ENCODE assay signal across 8 cellular contexts in the genomic region with DNA sequence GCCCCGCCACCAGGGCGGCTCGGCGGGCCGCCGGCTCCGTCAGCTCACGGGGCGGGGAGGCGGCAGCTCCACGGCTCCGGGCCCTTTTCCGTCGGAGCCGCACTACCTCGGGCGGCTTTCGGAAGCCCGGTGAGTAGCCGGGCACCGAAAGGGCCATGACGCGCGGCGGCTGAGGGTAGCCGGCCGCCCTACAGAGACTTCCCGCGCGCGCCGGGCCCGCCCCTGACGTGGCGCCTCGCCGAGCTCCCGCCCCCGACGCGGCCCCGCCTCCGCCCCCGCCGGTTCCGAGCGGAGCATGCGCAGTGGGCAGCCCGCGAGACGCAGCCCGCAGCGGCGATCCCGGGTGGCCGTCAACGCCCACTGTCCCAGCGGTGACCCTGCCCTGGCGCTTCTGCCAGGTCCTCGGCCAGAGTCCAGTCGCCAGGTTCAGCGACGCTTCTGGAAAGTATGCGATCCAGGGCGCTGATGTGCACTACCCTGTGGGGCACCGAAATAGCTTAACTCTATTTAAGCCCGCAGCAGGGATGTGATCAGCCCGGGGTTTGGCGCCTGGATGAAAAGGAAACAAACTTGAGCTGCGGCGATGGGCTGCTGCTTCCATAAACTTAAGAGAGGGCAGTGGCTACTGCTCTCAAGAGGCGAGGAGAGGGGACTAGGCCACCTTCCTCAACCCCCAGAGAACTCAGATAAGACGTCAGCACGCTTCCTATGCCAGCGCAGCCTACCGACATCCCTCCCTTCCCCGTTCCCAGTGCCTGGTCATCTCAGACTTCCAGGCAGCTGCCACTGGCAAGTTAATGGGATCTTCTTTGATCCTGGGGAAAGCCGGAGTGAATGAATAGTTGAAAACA. TPM values are rescaled to one million over a fixed set of nuclear protein-coding genes. Genes with fewer than 3 reads are reported as not detected.
DNase-seq lines count a peak whose midpoint lies in the region; ATAC-seq and TF ChIP-seq lines count a peak whose summit lies in the region.

A gene with protein sequence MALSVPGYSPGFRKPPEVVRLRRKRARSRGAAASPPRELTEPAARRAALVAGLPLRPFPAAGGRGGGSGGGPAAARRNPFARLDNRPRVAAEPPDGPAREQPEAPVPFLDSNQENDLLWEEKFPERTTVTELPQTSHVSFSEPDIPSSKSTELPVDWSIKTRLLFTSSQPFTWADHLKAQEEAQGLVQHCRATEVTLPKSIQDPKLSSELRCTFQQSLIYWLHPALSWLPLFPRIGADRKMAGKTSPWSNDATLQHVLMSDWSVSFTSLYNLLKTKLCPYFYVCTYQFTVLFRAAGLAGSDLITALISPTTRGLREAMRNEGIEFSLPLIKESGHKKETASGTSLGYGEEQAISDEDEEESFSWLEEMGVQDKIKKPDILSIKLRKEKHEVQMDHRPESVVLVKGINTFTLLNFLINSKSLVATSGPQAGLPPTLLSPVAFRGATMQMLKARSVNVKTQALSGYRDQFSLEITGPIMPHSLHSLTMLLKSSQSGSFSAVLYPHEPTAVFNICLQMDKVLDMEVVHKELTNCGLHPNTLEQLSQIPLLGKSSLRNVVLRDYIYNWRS (minus strand): TSS at position 200 of the 851 bp plus-strand sequence. CDS start 43 bp downstream, at position 157.

- H3K36me3 Mint-ChIP-seq in H9 (ENCODE audit: insufficient read depth in 1 of 3, low read depth in 3 of 3) (peaks cover 9 to 29% (median 28%) of the 10 kb centered on the region in 3 experiments; a peak in 6 of 7 replicates), neural progenitor cell (peaks cover 13% of the 10 kb centered on the region)

- H3K9me3 ChIP-seq in H9 (ENCODE audit: control insufficient read depth, low read depth, low read length) (no peaks in the 10 kb centered on the region), MG63 (no peaks in the 10 kb centered on the region), SJCRH30 (replicated peaks) (no peaks in the 10 kb centered on the region), neural progenitor cell (ENCODE audit: low read depth) (no peaks in the 10 kb centered on the region)

- H3K4me1 ChIP-seq in H9 (ENCODE audit: insufficient read depth, low read length) (no peaks in the 10 kb centered on the region), SJCRH30 (no peaks in the 10 kb centered on the region; the same call in 1 of the 2 replicates), foreskin keratinocyte (peaks cover 4% of the 10 kb centered on the region), neural progenitor cell (peaks cover 12% of the 10 kb centered on the region)

- H3K4me3 ChIP-seq in MG63 = peak within 1 kb of the TSS; percentile 77
- peak within 1 kb of the TSS; percentile 95 for H3K4me3 ChIP-seq in SJCRH30
- peak within 1 kb of the TSS; percentile 94 for H3K4me3 ChIP-seq in neural progenitor cell

- H2BK12ac ChIP-seq in H9 (ENCODE audit: insufficient read length, low read depth, low read length) = no peak within 1 kb of the TSS

- H3K4me3 Mint-ChIP-seq in H9 (peak within 1 kb of the TSS; percentile 84 to 90), neural progenitor cell (peak within 1 kb of the TSS; percentile 93)

- no peak within 1 kb of the TSS for H3K18ac ChIP-seq in H9 (ENCODE audit: insufficient read length, low read depth, low read length)

- peaks cover 14 to 15% of the 10 kb centered on the region in 2 experiments for H3K4me1 Mint-ChIP-seq in H9
- H3K4me1 Mint-ChIP-seq in neural progenitor cell = peaks cover 21% of the 10 kb centered on the region

- H3K27ac ChIP-seq in H9 (ENCODE audit: insufficient read length, low read depth, low read length) = no peak within 1 kb of the TSS
- H3K27ac ChIP-seq in SJCRH30 = peak within 1 kb of the TSS; percentile 69
- H3K27ac ChIP-seq in foreskin keratinocyte = peak within 1 kb of the TSS; percentile 87
- H3K27ac ChIP-seq in neural progenitor cell = peak within 1 kb of the TSS; percentile 84

- no peak within 1 kb of the TSS for H4K8ac ChIP-seq in H9 (replicated peaks; ENCODE audit: insufficient read length, low read depth, low read length)

- peak within 1 kb of the TSS; percentile 14; the same call in 1 of the 2 replicates for H3K14ac ChIP-seq in H9 (ENCODE audit: insufficient read depth, low read length)

- H2AFZ ChIP-seq in H9 (ENCODE audit: low read length) (peak within 1 kb of the TSS; percentile 32), neural progenitor cell (replicated peaks) (peak within 1 kb of the TSS; percentile 86)

- no peak within 1 kb of the TSS for H2BK15ac ChIP-seq in H9 (ENCODE audit: low read depth, low read length)

- H2BK20ac ChIP-seq in H9 (ENCODE audit: low read depth, low read length, poor library complexity, severe bottlenecking) = no peak within 1 kb of the TSS

- no peak within 1 kb of the TSS for H3K56ac ChIP-seq in H9 (ENCODE audit: insufficient read length, low read depth, low read length)

- H3K23ac ChIP-seq in H9 (ENCODE audit: insufficient read length, low read depth, low read length) = no peak within 1 kb of the TSS

- TF ChIP-seq CTCF in H9 (conservative IDR thresholded peaks at IDR 0.05) (0 out of 3 replicates have a peak, but pooled peaks have one; percentile 8), foreskin keratinocyte (conservative IDR thresholded peaks at IDR 0.05) (peak; percentile 23), neural progenitor cell (IDR thresholded peaks at IDR 0.05) (peak; percentile 14)

- H3K9me3 Mint-ChIP-seq in H9 (no peaks in the 10 kb centered on the region), neural progenitor cell (no peaks in the 10 kb centered on the region)

- no peak within 1 kb of the TSS for H2BK5ac ChIP-seq in H9 (ENCODE audit: insufficient read length, low read length)

- no peaks in the 10 kb centered on the region for H3K79me1 ChIP-seq in H9 (ENCODE audit: insufficient read depth, low read depth, low read length, poor library complexity, severe bottlenecking)

- H4K5ac ChIP-seq in H9 (ENCODE audit: insufficient read length, low read depth, low read length) = no peak within 1 kb of the TSS

- H3F3A ChIP-seq in neural progenitor cell (ENCODE audit: low read depth) = peaks cover 20% of the 10 kb centered on the region

- H3K9ac ChIP-seq in H9 (ENCODE audit: extremely low read depth, insufficient read length, low read length) (peak within 1 kb of the TSS; percentile 49), neural progenitor cell (peak within 1 kb of the TSS; percentile 63)

- no peak within 1 kb of the TSS for H3T11ph ChIP-seq in H9 (ENCODE audit: low read length)

- peak within 1 kb of the TSS; percentile 77 for H3K4me2 ChIP-seq in H9 (ENCODE audit: insufficient read depth, insufficient read length, low read length)
- peak within 1 kb of the TSS; percentile 89 for H3K4me2 ChIP-seq in neural progenitor cell

- no peaks in the 10 kb centered on the region for H4K20me1 ChIP-seq in H9 (ENCODE audit: control insufficient read depth, insufficient read depth, insufficient read length)
- H4K20me1 ChIP-seq in neural progenitor cell (ENCODE audit: low read depth) = peaks cover 9% of the 10 kb centered on the region

- H3K27ac Mint-ChIP-seq in H9 = peak within 1 kb of the TSS; percentile 89 to 97 (median 92)
- peak within 1 kb of the TSS; percentile 53 for H3K27ac Mint-ChIP-seq in neural progenitor cell

- H3K36me3 ChIP-seq in MG63 = peaks cover 24% of the 10 kb centered on the region
- H3K36me3 ChIP-seq in SJCRH30 = peaks cover 15% of the 10 kb centered on the region
- H3K36me3 ChIP-seq in neural progenitor cell = peaks cover 18% of the 10 kb centered on the region

- DNase-seq in GF-D8 (lab: John Stamatoyannopoulos, UW) (peak; percentile 54), H9 (peak; percentile 92), MG63 (peak; percentile 84), SJCRH30 (peak; percentile 88 to 92), foreskin keratinocyte (peak; percentile 31 to 59), neural progenitor cell (ENCODE audit: low spot score) (peak; percentile 96), stromal cell of bone marrow (ENCODE audit: low read depth) (peak; percentile 66)
- peak; percentile 76 for DNase-seq in activated gamma-delta T cell treated with anti-CD3 and anti-CD28 coated beads, Interleukin-2, amount 50 U/mL, for 16 hours (ENCODE audit: low read depth)

- 0 out of 2 replicates have a peak, but pooled peaks cover 4% of the 10 kb centered on the region for H3K79me2 ChIP-seq in H9 (ENCODE audit: insufficient read depth, low read length)
- H3K79me2 ChIP-seq in neural progenitor cell (ENCODE audit: low read depth) = peaks cover 31% of the 10 kb centered on the region

- H2AK5ac ChIP-seq in H9 (ENCODE audit: insufficient read length, low read length) = no peak within 1 kb of the TSS

- H3K23me2 ChIP-seq in H9 (ENCODE audit: insufficient read length, low read depth, low read length, poor library complexity, severe bottlenecking) = peaks cover 10% of the 10 kb centered on the region

- ATAC-seq in foreskin keratinocyte = peak; percentile 89

- no peak within 1 kb of the TSS for H4K91ac ChIP-seq in H9 (ENCODE audit: insufficient read length, low read depth, low read length)

- no peaks in the 10 kb centered on the region for H3K27me3 Mint-ChIP-seq in H9 (ENCODE audit: low read depth)
- H3K27me3 Mint-ChIP-seq in neural progenitor cell (ENCODE audit: insufficient read depth, low read depth) = no peaks in the 10 kb centered on the region

- no peaks in the 10 kb centered on the region for H3K27me3 ChIP-seq in H9 (ENCODE audit: insufficient read depth, low read length)
- no peaks in the 10 kb centered on the region for H3K27me3 ChIP-seq in MG63
- H3K27me3 ChIP-seq in SJCRH30 = no peaks in the 10 kb centered on the region
- no peaks in the 10 kb centered on the region for H3K27me3 ChIP-seq in foreskin keratinocyte
- no peaks in the 10 kb centered on the region for H3K27me3 ChIP-seq in neural progenitor cell

- no peak within 1 kb of the TSS for H2BK120ac ChIP-seq in H9 (ENCODE audit: low read depth, low read length, poor library complexity, severe bottlenecking)

- no CpG with 5 or more reads among the region's 78 CpGs for WGBS in H9 (ENCODE audit: extremely low coverage, insufficient read length, low lambda C conversion rate)

- H3K4ac ChIP-seq in H9 (ENCODE audit: low read depth, low read length) = no peak within 1 kb of the TSS

RNA-seq across cellular contexts. Expression of the gene that starts here (rescaled TPM):
- total RNA-seq in H9 (2021) (35.3 and 37.9 TPM in 2 replicates), foreskin keratinocyte (30.0 and 31.2 TPM in 2 replicates), neural progenitor cell (ENCODE audit: low replicate concordance) (41.0 and 67.8 TPM in 2 replicates)
- 29.4 and 32.0 TPM in 2 replicates for total RNA-seq in MG63 (2014; rRNA removed; shearing (Covaris generic); ENCODE audit: low replicate concordance)
- total RNA-seq in SJCRH30 (2014; rRNA removed; shearing (Covaris generic)) = 52.7 and 62.7 TPM in 2 replicates
- polyA plus RNA-seq in foreskin keratinocyte = 19.5 and 23.3 TPM in 2 replicates

Comparison
In these comparisons a context has a peak if more than half of its experiments do, and no peak if none do; other contexts are left out.
1. DNase-seq: peak in every context shown above with its lines; median percentile 96 in neural progenitor cell; 92 in H9; 90 in SJCRH30; 84 in MG63; 76 in activated gamma-delta T cell treated with anti-CD3 and anti-CD28 coated beads, Interleukin-2, amount 50 U/mL, for 16 hours; 66 in stromal cell of bone marrow; 54 in GF-D8; 45 in foreskin keratinocyte.